ENCODE assay signal across 26 cellular contexts in genomic region chr12:70332236-70332635, GRCh38.
"Had no signal": no experiment of that assay in that cellular context is flagged by ENCODE, and none has a peak within 500 bp of the region (broad histone marks: within the 10 kb centered on the region; RNA-seq: fewer than 3 reads in every experiment).

No MANE protein-coding gene starts in this region.

- H3K36me3 ChIP-seq: thyroid gland had no signal

- H3K4me1 ChIP-seq: heart right ventricle, lower lobe of right lung, sigmoid colon, spleen, thyroid gland had no signal

- H3K27ac Mint-ChIP-seq: activated CD8-positive, alpha-beta T cell treated with anti-CD3 and anti-CD28 coated beads, Interleukin-2, amount 10 ng/mL, durations not matched to agents 7 days and 5 days; activated naive CD4-positive, alpha-beta T cell treated with anti-CD3 and anti-CD28 coated beads, Interleukin-2, amount 50 U/mL, for 72 hours; activated T-helper 1 cell treated with anti-CD3 and anti-CD28 coated beads, Interleukin-12 subunit alpha, Interleukin-12 subunit beta, Interleukin-2, Interleukin-4 antibody, amounts not matched to agents 30 ng/mL and 10 ng/mL and 1 ng/mL, durations not matched to agents 14 hours and 24 hours and 36 hours; T-helper 2 cell treated with Interferon-gamma antibody and Interleukin-4, amounts not matched to agents 5 μg/mL and 100 μg/mL, for 36 hours had no signal

- H3K27ac ChIP-seq: heart right ventricle, lower lobe of right lung, sigmoid colon, thyroid gland, VCaP had no signal

- FAIRE-seq: astrocyte, kidney, urothelium cell line had no signal

- H3K4me1 Mint-ChIP-seq: neural crest cell had no signal

- ATAC-seq: activated CD8-positive, alpha-beta T cell treated with anti-CD3 and anti-CD28 coated beads, Interleukin-2, amount 10 ng/mL, durations not matched to agents 7 days and 5 days; activated naive CD4-positive, alpha-beta T cell treated with anti-CD3 and anti-CD28 coated beads, Interleukin-2, amount 50 U/mL, for 72 hours; heart right ventricle; left lobe of liver; lower lobe of right lung; naive thymus-derived CD4-positive, alpha-beta T cell; stimulated activated naive CD8-positive, alpha-beta T cell treated with anti-CD3 and anti-CD28 coated beads, Interleukin-15, Interleukin-2, amounts not matched to agents 100 U/mL and 50 U/mL, for 24 hours had no signal

- H3K27me3 Mint-ChIP-seq: naive thymus-derived CD4-positive, alpha-beta T cell had no signal

- H3K9me3 ChIP-seq: heart right ventricle, lower lobe of right lung, sigmoid colon, spleen, thyroid gland had no signal

- H3K9me3 Mint-ChIP-seq: activated T-helper 1 cell treated with anti-CD3 and anti-CD28 coated beads, Interleukin-12 subunit alpha, Interleukin-12 subunit beta, Interleukin-2, Interleukin-4 antibody, amounts not matched to agents 30 ng/mL and 10 ng/mL and 1 ng/mL, durations not matched to agents 14 hours and 24 hours and 36 hours; neural crest cell; T-helper 2 cell treated with Interferon-gamma antibody and Interleukin-4, amounts not matched to agents 5 μg/mL and 100 μg/mL, for 36 hours had no signal

- H3K4me3 Mint-ChIP-seq: activated CD8-positive, alpha-beta T cell treated with anti-CD3 and anti-CD28 coated beads, Interleukin-2, amount 10 ng/mL, durations not matched to agents 7 days and 5 days; activated T-helper 1 cell treated with anti-CD3 and anti-CD28 coated beads, Interleukin-12 subunit alpha, Interleukin-12 subunit beta, Interleukin-2, Interleukin-4 antibody, amounts not matched to agents 30 ng/mL and 10 ng/mL and 1 ng/mL, durations not matched to agents 14 hours and 24 hours and 36 hours; naive thymus-derived CD4-positive, alpha-beta T cell; neural crest cell; T-helper 2 cell treated with Interferon-gamma antibody and Interleukin-4, amounts not matched to agents 5 μg/mL and 100 μg/mL, for 36 hours had no signal

- DNase-seq: activated CD4-positive, alpha-beta T cell treated with anti-CD3 and anti-CD28 coated beads, Interleukin-2, amount 50 U/mL, for 1 hour; activated CD4-positive, CD25-positive, alpha-beta regulatory T cell treated with anti-CD3 and anti-CD28 coated beads, Interleukin-2, amount 50 U/mL, for 72 hours; activated CD8-positive, alpha-beta T cell treated with anti-CD3 and anti-CD28 coated beads, Interleukin-2, amount 10 ng/mL, durations not matched to agents 7 days and 5 days; activated gamma-delta T cell; cerebellar nuclear complex; cortex of kidney; heart right ventricle; kidney; lower lobe of right lung; naive thymus-derived CD4-positive, alpha-beta T cell; occipital lobe; retina; sigmoid colon; spleen; stimulated activated CD4-positive, alpha-beta T cell treated with anti-CD3 and anti-CD28 coated beads, Interleukin-4, amount 100 ng/mL, for 1 hour; stimulated activated naive CD8-positive, alpha-beta T cell treated with anti-CD3 and anti-CD28 coated beads, Interleukin-15, Interleukin-2, amounts not matched to agents 100 U/mL and 50 U/mL, for 24 hours; substantia nigra; thyroid gland had no signal

- H3K4me3 ChIP-seq: heart right ventricle, lower lobe of right lung, sigmoid colon, spleen, thyroid gland had no signal

- H3K27me3 ChIP-seq: heart right ventricle, sigmoid colon, spleen, thyroid gland had no signal
